Comparison of ENCODE assay signal across 13 cellular contexts in the genomic region with DNA sequence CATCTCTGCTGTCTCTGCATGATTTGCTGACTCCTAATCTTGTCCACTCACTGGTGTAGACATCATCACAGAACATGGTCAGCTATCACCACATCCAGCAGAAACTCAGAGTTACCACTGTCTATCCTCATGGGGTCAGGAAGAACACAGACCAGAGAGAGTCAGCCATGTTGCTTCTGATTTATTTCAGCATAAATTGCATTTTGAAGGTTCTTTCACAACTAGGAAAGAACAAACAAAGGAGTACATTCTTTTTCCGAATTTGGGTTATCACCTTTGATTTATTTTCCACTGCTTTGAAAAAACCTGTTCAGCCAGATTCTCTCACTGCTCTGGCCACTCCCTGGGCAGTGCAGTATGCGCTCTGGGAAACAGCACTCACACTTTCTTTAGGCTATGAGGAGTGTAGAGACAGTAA.
A peak's percentile ranks its signal among the peaks of the same experiment; 100 is the strongest.
DNase-seq lines count a peak whose midpoint lies in the region; ATAC-seq, FAIRE-seq and TF ChIP-seq lines count a peak whose summit lies in the region.
"Had no signal": no experiment of that assay in that cellular context is flagged by ENCODE, and none has a peak within 500 bp of the region (broad histone marks: within the 10 kb centered on the region; RNA-seq: fewer than 3 reads in every experiment).

No MANE protein-coding gene starts in this region.

- no peak for TF ChIP-seq CTCF in left lung (IDR thresholded peaks at IDR 0.05)
- TF ChIP-seq CTCF in suprapubic skin (IDR thresholded peaks at IDR 0.05): no peak

- TF ChIP-seq POLR2A in suprapubic skin (IDR thresholded peaks at IDR 0.05): no peak

- H3K4me3 Mint-ChIP-seq in T-helper 17 cell: no peak overlapping the region
- H3K4me3 Mint-ChIP-seq: activated CD8-positive, alpha-beta memory T cell treated with anti-CD3 and anti-CD28 coated beads, Interleukin-2, amount 10 ng/mL, durations not matched to agents 7 days and 5 days had no signal

- H3K9me3 ChIP-seq in T-helper 17 cell (ENCODE audit: control insufficient read depth, low read length, poor library complexity, severe bottlenecking) (no peaks in the 10 kb centered on the region), left lung (no peaks in the 10 kb centered on the region), suprapubic skin (no peaks in the 10 kb centered on the region)

- peak overlapping the region; percentile 92 for H3K27ac Mint-ChIP-seq in T-helper 17 cell
- H3K27ac Mint-ChIP-seq: activated CD8-positive, alpha-beta memory T cell treated with anti-CD3 and anti-CD28 coated beads, Interleukin-2, amount 10 ng/mL, durations not matched to agents 7 days and 5 days had no signal

- no peaks in the 10 kb centered on the region for H3K27me3 Mint-ChIP-seq in T-helper 17 cell
- H3K27me3 Mint-ChIP-seq: activated CD8-positive, alpha-beta memory T cell treated with anti-CD3 and anti-CD28 coated beads, Interleukin-2, amount 10 ng/mL, durations not matched to agents 7 days and 5 days had no signal

- H3K4me1 Mint-ChIP-seq in T-helper 17 cell: peaks cover 20% of the 10 kb centered on the region

- H3K4me3 ChIP-seq in left lung (no peak overlapping the region), suprapubic skin (no peak overlapping the region)
- H3K4me3 ChIP-seq: coronary artery had no signal

- intact Hi-C loops in left lung (cut with DNase I): no loop called here

- peaks cover 15 to 16% of the 10 kb centered on the region in 2 donors for H3K4me1 ChIP-seq in left lung
- H3K4me1 ChIP-seq in suprapubic skin: peaks cover 50% of the 10 kb centered on the region

- H3K27ac ChIP-seq in left lung (peak overlapping the region; percentile 45 to 53), suprapubic skin (peak overlapping the region; percentile 77)
- H3K27ac ChIP-seq: coronary artery had no signal

- WGBS in suprapubic skin: 38% methylated on average over 2 of the region's 2 CpGs

- FAIRE-seq in HTR-8/SVneo (lab: Jason Lieb, UNC): peak; percentile 13

- peaks cover 0 to 20% of the 10 kb centered on the region in 2 donors for H3K36me3 ChIP-seq in left lung
- H3K36me3 ChIP-seq in suprapubic skin: peaks cover 20% of the 10 kb centered on the region

- peaks cover 4% of the 10 kb centered on the region for H3K36me3 Mint-ChIP-seq in T-helper 17 cell (ENCODE audit: low read depth)

- TF ChIP-seq EP300 in suprapubic skin (IDR thresholded peaks at IDR 0.05): no peak

- H3K27me3 ChIP-seq in left lung: no peaks in the 10 kb centered on the region
- no peaks in the 10 kb centered on the region for H3K27me3 ChIP-seq in suprapubic skin

- ATAC-seq in T-helper 17 cell: no peak
- ATAC-seq in left lung: peak; percentile 92
- ATAC-seq: activated CD8-positive, alpha-beta memory T cell treated with anti-CD3 and anti-CD28 coated beads, Interleukin-2, amount 10 ng/mL, durations not matched to agents 7 days and 5 days; right cardiac atrium had no signal

- DNase-seq in HTR-8/SVneo (ENCODE audit: insufficient read length, low spot score) (no peak), T-helper 17 cell (no peak), left lung (no peak), suprapubic skin (ENCODE audit: low spot score in 2 of 2) (no peak), GF-D8 (lab: John Stamatoyannopoulos, UW) (no peak), putamen (ENCODE audit: low spot score) (no peak)
- no peak for DNase-seq in stimulated activated CD4-positive, alpha-beta T cell treated with anti-CD3 and anti-CD28 coated beads, Interleukin-4, amount 100 ng/mL, for 1 hour
- DNase-seq: activated CD8-positive, alpha-beta memory T cell treated with anti-CD3 and anti-CD28 coated beads, Interleukin-2, amount 10 ng/mL, durations not matched to agents 7 days and 5 days; KBM-7; NCI-H2081 treated with DMSO at 0.1 percent for 48 hours; NK-92 treated with Interleukin-12 subunit alpha and Interleukin-12 subunit beta, amount 100 ng/mL, for 24 hours; right cardiac atrium had no signal
